ENCODE assay signal across 15 cellular contexts in the genomic region with DNA sequence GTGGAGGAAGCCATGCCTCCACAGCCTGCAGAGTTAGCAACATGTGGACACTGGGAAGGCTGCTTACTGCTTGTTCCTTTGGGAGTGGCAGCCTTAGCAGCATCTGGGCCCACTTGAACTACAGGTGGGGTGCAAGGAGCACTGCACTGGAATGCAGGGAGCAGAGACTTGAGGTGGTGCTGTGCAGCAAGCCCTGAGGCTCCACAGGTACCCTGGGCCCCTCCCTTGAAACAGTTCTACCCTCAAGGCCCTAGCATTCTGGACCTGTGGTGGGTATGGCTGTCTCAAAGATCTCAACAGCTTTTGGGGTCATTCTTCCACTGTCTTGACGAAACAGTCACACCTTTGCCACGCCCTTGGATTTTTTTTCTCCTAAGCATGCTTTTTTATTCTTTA. TPM values are rescaled to one million over a fixed set of nuclear protein-coding genes. Genes with fewer than 3 reads are reported as not detected.
A peak's percentile ranks its signal among the peaks of the same experiment; 100 is the strongest.
DNase-seq lines count a peak whose midpoint lies in the region; ATAC-seq and TF ChIP-seq lines count a peak whose summit lies in the region.
"Had no signal": no experiment of that assay in that cellular context is flagged by ENCODE, and none has a peak within 500 bp of the region (broad histone marks: within the 10 kb centered on the region; RNA-seq: fewer than 3 reads in every experiment).

No MANE protein-coding gene starts in this region.

- H3F3A ChIP-seq in smooth muscle cell (ENCODE audit: low read depth): no peaks in the 10 kb centered on the region

- H2AK5ac ChIP-seq in mesenchymal stem cell (ENCODE audit: low read length, severe bottlenecking): no peak overlapping the region

- H2AFZ ChIP-seq in mesenchymal stem cell (ENCODE audit: low read depth, low read length) (no peak overlapping the region), smooth muscle cell (ENCODE audit: low read depth) (no peak overlapping the region)
- H2AFZ ChIP-seq: GM23338 had no signal

- peak overlapping the region; percentile 35 for H4K8ac ChIP-seq in mesenchymal stem cell (ENCODE audit: low read length)

- H3K27ac ChIP-seq in HEK293 (ENCODE audit: extremely low read depth, low read depth, low read length) (no peak overlapping the region), heart right ventricle (peak overlapping the region in 7 of 10 donors; percentile 27 to 72 (median 58)), mesenchymal stem cell (ENCODE audit: low read length, poor library complexity, severe bottlenecking) (no peak overlapping the region), smooth muscle cell (ENCODE audit: low read depth) (peak overlapping the region; percentile 43), dorsolateral prefrontal cortex (no peak overlapping the region)
- H3K27ac ChIP-seq: SK-N-MC had no signal

- H3K9ac ChIP-seq in mesenchymal stem cell (ENCODE audit: low read length) (no peak overlapping the region), smooth muscle cell (ENCODE audit: low read depth) (no peak overlapping the region)

- WGBS in heart right ventricle, 2 donors: 89 to 98% methylated on average over 2 of the region's 2 CpGs
- WGBS in mesenchymal stem cell: 94% methylated on average over 2 of the region's 2 CpGs
- 95% methylated on average over 2 of the region's 2 CpGs for WGBS in smooth muscle cell (ENCODE audit: low lambda C conversion rate)

- H3K27me3 ChIP-seq in heart right ventricle: no peaks in the 10 kb centered on the region
- no peaks in the 10 kb centered on the region for H3K27me3 ChIP-seq in mesenchymal stem cell (ENCODE audit: control insufficient read depth in 1 of 2, insufficient read depth in 1 of 2, low read length in 2 of 2)
- no peaks in the 10 kb centered on the region for H3K27me3 ChIP-seq in smooth muscle cell (ENCODE audit: low read depth)
- no peaks in the 10 kb centered on the region for H3K27me3 ChIP-seq in dorsolateral prefrontal cortex

- intact Hi-C loops in heart right ventricle (cut with DNase I) (no loop called here), dorsolateral prefrontal cortex (cut with DNase I) (no loop called here)

- H3K4me2 ChIP-seq in mesenchymal stem cell (ENCODE audit: low read length, poor library complexity, severe bottlenecking) (no peak overlapping the region), smooth muscle cell (no peak overlapping the region)
- H3K4me2 ChIP-seq: GM23338 had no signal

- ATAC-seq in heart right ventricle: peak in 3 of 8 donors; percentile 29 to 36 (median 31)
- no peak for ATAC-seq in GM18868 (IDR thresholded peaks at IDR 0.05; ENCODE audit: unreplicated experiment)
- ATAC-seq in GM21515 (IDR thresholded peaks at IDR 0.05; ENCODE audit: unreplicated experiment): no peak

- peaks cover 69% of the 10 kb centered on the region for H3K79me2 ChIP-seq in smooth muscle cell (ENCODE audit: low read depth)

- H2BK15ac ChIP-seq in mesenchymal stem cell (ENCODE audit: low read depth, poor library complexity, severe bottlenecking): peak overlapping the region; percentile 37

- H3K79me1 ChIP-seq in mesenchymal stem cell (replicated peaks; ENCODE audit: low read length, poor library complexity, severe bottlenecking): peaks cover 28% of the 10 kb centered on the region

- TF ChIP-seq CTCF in HEK293 (tag by site-specific recombination; IDR thresholded peaks at IDR 0.05) (no peak), heart right ventricle (IDR thresholded peaks at IDR 0.05) (no peak), smooth muscle cell (IDR thresholded peaks at IDR 0.05; ENCODE audit: borderline replicate concordance, insufficient read depth, poor library complexity, severe bottlenecking) (no peak), dorsolateral prefrontal cortex (IDR thresholded peaks at IDR 0.05 in 54 of 56, conservative IDR thresholded peaks at IDR 0.05 in 2 of 56; ENCODE audit: low read depth in 1 of 56, partially characterized antibody in 56 of 56) (no peak)

- H2BK12ac ChIP-seq in mesenchymal stem cell (ENCODE audit: low read length in 2 of 2): peak overlapping the region in 1 of 2 experiments; percentile 42

- H3K4me3 ChIP-seq in HEK293 (ENCODE audit: low read depth, low read length) (no peak overlapping the region), heart right ventricle (peak overlapping the region in 2 of 10 donors; percentile 5 to 15), mesenchymal stem cell (ENCODE audit: insufficient read depth in 1 of 2, low read depth in 1 of 2, low read length in 2 of 2) (no peak overlapping the region), smooth muscle cell (no peak overlapping the region), dorsolateral prefrontal cortex (no peak overlapping the region)
- H3K4me3 ChIP-seq: GM23338, SK-N-MC had no signal

- peak overlapping the region in 1 of 2 experiments; percentile 61 for H3K14ac ChIP-seq in mesenchymal stem cell (ENCODE audit: low read length in 2 of 2)

- no peak overlapping the region for H4K91ac ChIP-seq in mesenchymal stem cell (ENCODE audit: low read length)

- no peak overlapping the region for H3K4ac ChIP-seq in mesenchymal stem cell (ENCODE audit: low read depth in 1 of 2, low read length in 2 of 2)

- H2BK5ac ChIP-seq in mesenchymal stem cell (ENCODE audit: low read depth, low read length, poor library complexity, severe bottlenecking): no peak overlapping the region

- DNase-seq in heart right ventricle (no peak), mesenchymal stem cell (no peak), smooth muscle cell (lab: John Stamatoyannopoulos, UW; ENCODE audit: unreplicated experiment) (no peak), dorsolateral prefrontal cortex (no peak), SKM-1 treated with dmso at 0.1 percent for 144 hours (lab: John Stamatoyannopoulos, UW; ENCODE audit: unreplicated experiment) (no peak)
- DNase-seq: CD4-positive, CD25-positive, alpha-beta regulatory T cell; KG1; NCI-H146; NCI-H2081 treated with DMSO at 0.1 percent for 48 hours; NCI-H524 had no signal

- H3K23ac ChIP-seq in mesenchymal stem cell (ENCODE audit: low read length in 2 of 2): no peak overlapping the region

- H3K36me3 ChIP-seq in HEK293 (ENCODE audit: control insufficient read depth in 2 of 2, insufficient read depth in 1 of 2, low read length in 2 of 2) (peaks cover 3 to 8% of the 10 kb centered on the region in 2 experiments; a peak in 2 of 3 replicates), heart right ventricle (peaks cover 0 to 15% (median 0%) of the 10 kb centered on the region in 9 donors), mesenchymal stem cell (ENCODE audit: control insufficient read depth in 1 of 2, insufficient read depth in 2 of 2, low read depth in 1 of 2, low read length in 2 of 2) (peaks cover 3 to 7% of the 10 kb centered on the region in 2 experiments), smooth muscle cell (ENCODE audit: low read depth) (no peaks in the 10 kb centered on the region)

- H4K20me1 ChIP-seq in smooth muscle cell (ENCODE audit: low read depth): peaks cover 71% of the 10 kb centered on the region

- no peaks in the 10 kb centered on the region for H3K9me3 ChIP-seq in HEK293 (ENCODE audit: control insufficient read depth, insufficient read depth, low read depth, low read length)
- no peaks in the 10 kb centered on the region for H3K9me3 ChIP-seq in heart right ventricle
- no peaks in the 10 kb centered on the region for H3K9me3 ChIP-seq in mesenchymal stem cell (ENCODE audit: control insufficient read depth, low read length)
- no peaks in the 10 kb centered on the region for H3K9me3 ChIP-seq in smooth muscle cell (replicated peaks; ENCODE audit: low read depth)

- H2BK120ac ChIP-seq in mesenchymal stem cell (ENCODE audit: low read depth, low read length): no peak overlapping the region

- H3K4me1 ChIP-seq in HEK293 (ENCODE audit: control insufficient read depth, insufficient read depth, low read length): no peaks in the 10 kb centered on the region
- H3K4me1 ChIP-seq in heart right ventricle: peaks cover 10 to 58% (median 45%) of the 10 kb centered on the region in 9 donors
- H3K4me1 ChIP-seq in mesenchymal stem cell (ENCODE audit: control insufficient read depth, insufficient read depth, low read depth, low read length): peaks cover 8% of the 10 kb centered on the region
- H3K4me1 ChIP-seq in smooth muscle cell (ENCODE audit: low read depth): no peaks in the 10 kb centered on the region

- no peak overlapping the region for H3K18ac ChIP-seq in mesenchymal stem cell (ENCODE audit: low read depth in 1 of 2, low read length in 2 of 2)

- CTCF ChIA-PET in HEK293 (lab: Yijun Ruan, JAX): no interaction called here

- POLR2A ChIA-PET in HEK293 (lab: Yijun Ruan, JAX): interaction anchor here (1.2 kb wide), 1 partner anchor 14 kb away, joined by 3 read pairs; a partner anchor contains a TSS

TF ChIP-seq in HEK293, 187 proteins besides CTCF, POLR2A, EP300 and RAD21:
- TF ChIP-seq ZNF501 (tag by site-specific recombination; IDR thresholded peaks at IDR 0.05) (no peak), ZNF624 (tag by site-specific recombination; IDR thresholded peaks at IDR 0.05) (no peak), KLF1 (tag by site-specific recombination; IDR thresholded peaks at IDR 0.05) (no peak), ZNF350 (tag by site-specific recombination; IDR thresholded peaks at IDR 0.05) (no peak), ZBTB48 (tag by site-specific recombination; IDR thresholded peaks at IDR 0.05) (no peak), SCRT2 (tag by site-specific recombination; IDR thresholded peaks at IDR 0.05) (peak; percentile 48), RBAK (tag by site-specific recombination; IDR thresholded peaks at IDR 0.05) (no peak), ZNF654 (tag by site-specific recombination; IDR thresholded peaks at IDR 0.05; ENCODE audit: low read depth) (no peak)

RNA-seq across cellular contexts. Expression of a gene that starts 13.5 kb away (rescaled TPM):
- 100 to 1,000 TPM; 108 to 146 (median 118) TPM for total RNA-seq in heart right ventricle
- polyA plus RNA-seq in heart right ventricle: 10 to 100 TPM; 21.0 to 77.6 TPM
- polyA plus RNA-seq in mesenchymal stem cell (2013, experiment 1 of 2): 14.0 TPM
- polyA plus RNA-seq in mesenchymal stem cell (2013, experiment 2 of 2): 14.7 TPM
- 28.5 and 35.1 TPM in 2 replicates for total RNA-seq in smooth muscle cell
- polyA plus RNA-seq in smooth muscle cell: 7.0 and 7.6 TPM in 2 replicates
- total RNA-seq in dorsolateral prefrontal cortex: 100 to 1,000 TPM in 111 of 120 experiments, 10 to 100 TPM in 9; 72.2 to 156 (median 124) TPM

RNA-seq across cellular contexts. Expression of a gene that starts 16.0 kb away (rescaled TPM):
- total RNA-seq in heart right ventricle (10 to 100 TPM; 55.7 to 85.5 (median 68.0) TPM), smooth muscle cell (72.5 and 84.0 TPM in 2 replicates), dorsolateral prefrontal cortex (10 to 100 TPM; 26.8 to 69.9 (median 47.5) TPM)
- polyA plus RNA-seq in heart right ventricle (10 to 100 TPM; 69.4 to 87.3 TPM), smooth muscle cell (79.8 and 80.5 TPM in 2 replicates)
- polyA plus RNA-seq in mesenchymal stem cell (2013, experiment 1 of 2): 65.9 TPM
- polyA plus RNA-seq in mesenchymal stem cell (2013, experiment 2 of 2): 66.4 TPM

RNA-seq across cellular contexts. Expression of a gene that starts 42.1 kb away (rescaled TPM):
- total RNA-seq in heart right ventricle (10 to 100 TPM; 45.7 to 66.3 (median 55.3) TPM), smooth muscle cell (95.8 and 99.1 TPM in 2 replicates), dorsolateral prefrontal cortex (100 to 1,000 TPM in 8 of 120 experiments, 10 to 100 TPM in 112; 57.0 to 111 (median 83.5) TPM)
- polyA plus RNA-seq in heart right ventricle (10 to 100 TPM; 44.3 to 69.6 TPM), smooth muscle cell (91.5 and 132 TPM in 2 replicates)
- 174 TPM for polyA plus RNA-seq in mesenchymal stem cell (2013, experiment 1 of 2)
- polyA plus RNA-seq in mesenchymal stem cell (2013, experiment 2 of 2): 181 TPM

Comparison
In these comparisons a context has a peak if more than half of its experiments do, and no peak if none do; other contexts are left out.
1. H3K27ac ChIP-seq: peak in heart right ventricle (7 of 10) and smooth muscle cell (single experiment); none in HEK293 (single experiment), mesenchymal stem cell (single experiment) and dorsolateral prefrontal cortex (0 of 59).